Comparison of ENCODE assay signal across 7 cellular contexts in genomic region chr3:22089284-22089683, GRCh38.
DNase-seq lines count a peak whose midpoint lies in the region; ATAC-seq and TF ChIP-seq lines count a peak whose summit lies in the region.

No MANE protein-coding gene starts in this region.

- CTCF ChIA-PET in GM10248 (lab: Yijun Ruan, JAX): interaction anchor here (1.0 to 3.9 kb wide), 10 partner anchors 8 to 871 kb away, joined by 3 to 22 read pairs (median 3); no protein-coding TSS in a partner anchor
- CTCF ChIA-PET in Panc1 (lab: Charles Lee): interaction anchor here (0.6 kb wide), 1 partner anchor 585 kb away, joined by 4 read pairs; no protein-coding TSS in a partner anchor

- TF ChIP-seq CTCF in GM10248 (IDR thresholded peaks at IDR 0.05; ENCODE audit: control extremely low read depth, extremely low read depth, low read depth, missing control alignments) (peak; percentile 65), GM20000 (IDR thresholded peaks at IDR 0.05; ENCODE audit: extremely low read depth, missing control alignments) (peak; percentile 18), Panc1 (IDR thresholded peaks at IDR 0.05) (peak; percentile 49; the same call in 1 of the 2 replicates), foreskin keratinocyte (conservative IDR thresholded peaks at IDR 0.05) (peak; percentile 63)

- in situ Hi-C loops in Panc1 (cut with HindIII; ENCODE audit: low pct_unique_long_range_greater_than_20kb, low sequenced_read_pairs): no loop called here

- H3K27ac ChIP-seq in Panc1 (ENCODE audit: low read length) (no peak overlapping the region), foreskin keratinocyte (no peak overlapping the region)

- intact Hi-C loops in Panc1 (cut with micrococcal nuclease; ENCODE audit: unreplicated experiment) (no loop called here), sciatic nerve (cut with DNase I) (no loop called here)

- peak; percentile 18 for DNase-seq in GM10248 (ENCODE audit: extremely low spot score)
- peak; percentile 29 for DNase-seq in GM20000 (ENCODE audit: low spot score)
- DNase-seq in Panc1 (ENCODE audit: low read depth, low spot score): no peak
- DNase-seq in foreskin keratinocyte: peak; percentile 4 to 26
- DNase-seq in sciatic nerve (ENCODE audit: low spot score): no peak
- no peak for DNase-seq in KG1 (lab: John Stamatoyannopoulos, UW)

- H3K27me3 ChIP-seq in Panc1 (ENCODE audit: control insufficient read depth, insufficient read depth, low read length) (no peaks in the 10 kb centered on the region), foreskin keratinocyte (no peaks in the 10 kb centered on the region)

- BruUV-seq in Panc1 (replicated peaks; lab: Mats Ljungman, UMichigan): no TSS peak

- no peaks in the 10 kb centered on the region for H3K4me1 ChIP-seq in Panc1 (ENCODE audit: control insufficient read depth, insufficient read depth, low read length)
- no peaks in the 10 kb centered on the region for H3K4me1 ChIP-seq in foreskin keratinocyte

- ATAC-seq in HG03460 (IDR thresholded peaks at IDR 0.05; ENCODE audit: unreplicated experiment) (peak; percentile 93), Panc1 (no peak), foreskin keratinocyte (peak; percentile 75), sciatic nerve (no peak)

- H3K4me3 ChIP-seq in Panc1 (ENCODE audit: low read depth in 2 of 2, low read length in 2 of 2): no peak overlapping the region

- no peaks in the 10 kb centered on the region for H3K36me3 ChIP-seq in Panc1 (ENCODE audit: control insufficient read depth, insufficient read depth, low read length)

- POLR2A ChIA-PET in GM10248 (lab: Yijun Ruan, JAX) (no interaction called here), Panc1 (lab: Charles Lee) (no interaction called here)

- no peaks in the 10 kb centered on the region for H3K9me3 ChIP-seq in Panc1 (ENCODE audit: control insufficient read depth, insufficient read depth, low read depth, low read length)

Comparison
In these comparisons a context has a peak if more than half of its experiments do, and no peak if none do; other contexts are left out.
1. DNase-seq: peak in GM10248 (single experiment), GM20000 (single experiment) and foreskin keratinocyte (2 of 2); none in Panc1 (single experiment), sciatic nerve (single experiment) and KG1 (single experiment).
2. ATAC-seq: peak in HG03460 (single experiment) and foreskin keratinocyte (single experiment); none in Panc1 (single experiment) and sciatic nerve (single experiment).
3. Peak in every context shown above with its lines, with median percentiles within 50 percentile points of each other: CTCF ChIP-seq.